ENCODE assay signal across 21 cellular contexts in the genomic region with DNA sequence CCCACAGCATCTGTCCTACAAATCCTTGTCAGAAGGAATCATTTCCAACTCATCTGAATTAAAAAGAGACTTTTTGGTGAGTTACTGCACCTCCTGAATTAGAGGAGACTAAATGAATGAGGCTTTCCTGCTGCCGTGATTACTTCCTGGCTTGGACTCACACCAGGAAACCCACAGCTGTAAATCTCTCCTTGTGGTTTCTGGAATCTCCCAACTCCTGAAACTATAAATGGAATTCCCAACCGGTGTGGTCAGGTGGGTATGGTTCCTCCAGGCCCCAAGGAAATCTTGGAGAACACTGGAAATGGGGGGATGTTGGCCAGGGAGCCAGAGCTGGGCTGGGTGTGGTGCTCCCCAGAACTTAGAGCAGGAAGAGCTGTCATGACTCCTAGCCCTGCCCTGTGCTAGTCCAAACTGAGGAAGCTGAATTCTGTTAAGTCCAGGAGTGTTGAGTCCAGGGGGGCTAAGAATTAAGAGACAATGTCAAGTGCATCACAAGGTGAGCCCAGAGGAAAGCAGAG.
DNase-seq lines count a peak whose midpoint lies in the region; ATAC-seq and TF ChIP-seq lines count a peak whose summit lies in the region.
"Had no signal": no experiment of that assay in that cellular context is flagged by ENCODE, and none has a peak within 500 bp of the region (broad histone marks: within the 10 kb centered on the region; RNA-seq: fewer than 3 reads in every experiment).

No MANE protein-coding gene starts in this region.

- POLR2A ChIA-PET in PC-3 (lab: Charles Lee; ENCODE audit: unreplicated experiment) (no interaction called here), HEK293T (lab: Yijun Ruan, JAX) (no interaction called here)

- no peak overlapping the region for H3K4me2 ChIP-seq in PC-3 (ENCODE audit: low read length)
- H3K4me2 ChIP-seq: KMS-11 had no signal

- no peak overlapping the region for H2AFZ ChIP-seq in PC-3 (ENCODE audit: low read length)

- no peaks in the 10 kb centered on the region for H3F3A ChIP-seq in PC-3 (ENCODE audit: low read length, unreplicated experiment)

- no peaks in the 10 kb centered on the region for H3K9me3 ChIP-seq in PC-3 (ENCODE audit: low read length)
- H3K9me3 ChIP-seq: SJCRH30 had no signal

- H3K9ac ChIP-seq in PC-3 (ENCODE audit: low read length), result no peak overlapping the region
- H3K9ac ChIP-seq: KMS-11 had no signal

- peaks cover 19% of the 10 kb centered on the region for H3K27me3 ChIP-seq in PC-3 (ENCODE audit: low read length)
- H3K27me3 ChIP-seq: SJCRH30 had no signal

- DNase-seq in EH (ENCODE audit: low read depth) (peak; percentile 10), PC-3 (peak; percentile 9), fibroblast of mammary gland (ENCODE audit: low read depth) (peak; percentile 2), posterior vena cava (ENCODE audit: low spot score) (peak; percentile 34), hypothalamus (lab: John Stamatoyannopoulos, UW) (no peak), HEK293T (ENCODE audit: extremely low spot score) (no peak), dedifferentiated amniotic fluid mesenchymal stem cell (ENCODE audit: extremely low spot score) (no peak)
- DNase-seq: activated CD4-positive, CD25-positive, alpha-beta regulatory T cell; activated CD8-positive, alpha-beta T cell treated with anti-CD3 and anti-CD28 coated beads for 36 hours; activated naive CD8-positive, alpha-beta T cell treated with anti-CD3 and anti-CD28 coated beads, Interleukin-2, amount 50 U/mL, for 24 hours; CD8-positive, alpha-beta memory T cell; DND-41; HCEC 1CT; NCI-H1092 treated with DMSO at 0.1 percent for 48 hours; NCI-H2107; NCI-H526; stimulated activated CD4-positive, alpha-beta T cell treated with anti-CD3 and anti-CD28 coated beads, Interleukin-2, amount 100 ng/mL, for 24 hours had no signal

- H3K9me2 ChIP-seq in PC-3 (replicated peaks; ENCODE audit: low read length), result no peaks in the 10 kb centered on the region

- no peaks in the 10 kb centered on the region for H3K36me3 ChIP-seq in PC-3 (ENCODE audit: low read depth, low read length)
- H3K36me3 ChIP-seq: SJCRH30 had no signal

- no peak overlapping the region for H3K4me3 ChIP-seq in PC-3 (ENCODE audit: low read length)
- H3K4me3 ChIP-seq in fibroblast of mammary gland (ENCODE audit: control insufficient read depth, low read depth, low read length), result no peak overlapping the region
- H3K4me3 ChIP-seq: SJCRH30 had no signal

- H3K79me2 ChIP-seq in PC-3 (ENCODE audit: low read length), result no peaks in the 10 kb centered on the region

- TF ChIP-seq CTCF in PC-3 (conservative IDR thresholded peaks at IDR 0.05; ENCODE audit: low read depth, low read length) (no peak), fibroblast of mammary gland (conservative IDR thresholded peaks at IDR 0.05; ENCODE audit: control insufficient read depth, insufficient read depth, low read depth, low read length) (no peak)

- no peaks in the 10 kb centered on the region for H4K20me1 ChIP-seq in PC-3 (ENCODE audit: low read length)

- no peak overlapping the region for H3K27ac ChIP-seq in PC-3 (ENCODE audit: low read length)
- H3K27ac ChIP-seq: KMS-11, SJCRH30 had no signal

- intact Hi-C loops in PC-3 (cut with micrococcal nuclease), result no loop called here
- intact Hi-C loops in posterior vena cava (cut with DNase I), result no loop called here

- ATAC-seq in PC-3, result no peak
- ATAC-seq in SK-N-SH treated with all-trans-retinoic acid at 6 μM for 48 hours, result no peak
- ATAC-seq: activated CD8-positive, alpha-beta T cell treated with anti-CD3 and anti-CD28 coated beads for 36 hours; activated naive CD8-positive, alpha-beta T cell treated with anti-CD3 and anti-CD28 coated beads, Interleukin-2, amount 50 U/mL, for 24 hours; sciatic nerve had no signal

- BruUV-seq in PC-3 (replicated peaks; lab: Mats Ljungman, UMichigan), result no TSS peak

- CTCF ChIA-PET in PC-3 (lab: Charles Lee), result no interaction called here
- CTCF ChIA-PET in HEK293T (lab: Yijun Ruan, JAX), result no interaction called here

- no peaks in the 10 kb centered on the region for H3K4me1 ChIP-seq in PC-3 (ENCODE audit: insufficient read depth, low read length)
- H3K4me1 ChIP-seq: SJCRH30 had no signal

TF ChIP-seq in SK-N-SH treated with all-trans-retinoic acid at 6 μM for 48 hours, 23 proteins besides CTCF, POLR2A, EP300 and RAD21:
- no peak for TF ChIP-seq ZFP30 (CRISPR knock-in tag; IDR thresholded peaks at IDR 0.05)
TF ChIP-seq in SK-N-SH treated with all-trans-retinoic acid at 6 μM for 48 hours: peak in this region for 0.

TF ChIP-seq in HEK293T, 16 proteins besides CTCF, POLR2A, EP300 and RAD21:
- TF ChIP-seq NFRKB (IDR thresholded peaks at IDR 0.05) (no peak), FOXK2 (IDR thresholded peaks at IDR 0.05) (no peak), BHLHE40 (IDR thresholded peaks at IDR 0.05; ENCODE audit: borderline replicate concordance) (no peak), ZNF384 (IDR thresholded peaks at IDR 0.05) (no peak), SUZ12 (IDR thresholded peaks at IDR 0.05) (no peak), SP1 (IDR thresholded peaks at IDR 0.05) (no peak), FOXM1 (IDR thresholded peaks at IDR 0.05; ENCODE audit: borderline replicate concordance) (no peak), L3MBTL2 (conservative IDR thresholded peaks at IDR 0.05) (no peak), FOXA1 (IDR thresholded peaks at IDR 0.05) (no peak), CTBP1 (IDR thresholded peaks at IDR 0.05; ENCODE audit: borderline replicate concordance) (no peak), TARDBP (IDR thresholded peaks at IDR 0.05) (no peak), LEF1 (IDR thresholded peaks at IDR 0.05; ENCODE audit: borderline replicate concordance) (no peak), ELF4 (IDR thresholded peaks at IDR 0.05) (no peak), ARNT (IDR thresholded peaks at IDR 0.05) (no peak), HDGF (IDR thresholded peaks at IDR 0.05; ENCODE audit: borderline replicate concordance) (no peak)
- TF ChIP-seq, protein P1, sequence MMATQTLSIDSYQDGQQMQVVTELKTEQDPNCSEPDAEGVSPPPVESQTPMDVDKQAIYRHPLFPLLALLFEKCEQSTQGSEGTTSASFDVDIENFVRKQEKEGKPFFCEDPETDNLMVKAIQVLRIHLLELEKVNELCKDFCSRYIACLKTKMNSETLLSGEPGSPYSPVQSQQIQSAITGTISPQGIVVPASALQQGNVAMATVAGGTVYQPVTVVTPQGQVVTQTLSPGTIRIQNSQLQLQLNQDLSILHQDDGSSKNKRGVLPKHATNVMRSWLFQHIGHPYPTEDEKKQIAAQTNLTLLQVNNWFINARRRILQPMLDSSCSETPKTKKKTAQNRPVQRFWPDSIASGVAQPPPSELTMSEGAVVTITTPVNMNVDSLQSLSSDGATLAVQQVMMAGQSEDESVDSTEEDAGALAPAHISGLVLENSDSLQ (IDR thresholded peaks at IDR 0.05), result no peak
TF ChIP-seq in HEK293T: peak in this region for 0.

Comparison
In these comparisons a context has a peak if more than half of its experiments do, and no peak if none do; other contexts are left out.
1. DNase-seq: peak in EH (single experiment), PC-3 (single experiment), fibroblast of mammary gland (single experiment) and posterior vena cava (single experiment); none in hypothalamus (0 of 51), HEK293T (single experiment) and dedifferentiated amniotic fluid mesenchymal stem cell (single experiment).